In genomic region chr4:151939670-151940069, GRCh38 we compare ENCODE assay signal across 19 cellular contexts.
DNase-seq lines count a peak whose midpoint lies in the region; ATAC-seq, FAIRE-seq and TF ChIP-seq lines count a peak whose summit lies in the region.
"Had no signal": no experiment of that assay in that cellular context is flagged by ENCODE, and none has a peak within 500 bp of the region (broad histone marks: within the 10 kb centered on the region; RNA-seq: fewer than 3 reads in every experiment).

No MANE protein-coding gene starts in this region.

- H3K36me3 ChIP-seq in heart left ventricle (no peaks in the 10 kb centered on the region), left ventricle myocardium inferior (no peaks in the 10 kb centered on the region), KOPT-K1 (ENCODE audit: insufficient read depth, low read length) (no peaks in the 10 kb centered on the region)
- H3K36me3 ChIP-seq: BLaER1, HAP-1 had no signal

- TF ChIP-seq POLR2A in heart left ventricle (IDR thresholded peaks at IDR 0.05), result no peak

- ATAC-seq in heart left ventricle (peak in 3 of 4 donors; percentile 63 to 88 (median 64)), GM21360 (IDR thresholded peaks at IDR 0.05; ENCODE audit: unreplicated experiment) (no peak)

- 51 to 63% (median 61%) methylated on average over 3 of the region's 3 CpGs for WGBS in heart left ventricle, 4 donors

- DNase-seq in heart left ventricle (peak in 3 of 5 donors; percentile 17 to 39 (median 36)), left ventricle myocardium inferior (no peak), GM18507 (ENCODE audit: extremely low spot score, insufficient read length, low read depth) (no peak), NCI-H187 (lab: John Stamatoyannopoulos, UW) (no peak), SKM-1 (lab: John Stamatoyannopoulos, UW; ENCODE audit: unreplicated experiment) (no peak)
- DNase-seq: Caco-2, DMS153, EL, GF-D8, GM23248, HFFc6 had no signal

- peak; percentile 12 for FAIRE-seq in GM18507 (lab: Jason Lieb, UNC)
- FAIRE-seq: A204.1, GM12891 had no signal

- H3K27me3 ChIP-seq in heart left ventricle (no peaks in the 10 kb centered on the region), left ventricle myocardium inferior (ENCODE audit: low read depth) (no peaks in the 10 kb centered on the region)
- H3K27me3 ChIP-seq: BLaER1 had no signal

- peaks cover 0 to 3% (median 0%) of the 10 kb centered on the region in 12 donors for H3K4me1 ChIP-seq in heart left ventricle
- H3K4me1 ChIP-seq in left ventricle myocardium inferior, result peaks cover 6% of the 10 kb centered on the region
- H3K4me1 ChIP-seq: BLaER1, Caco-2, HAP-1 had no signal

- H3K9me3 ChIP-seq in heart left ventricle (no peaks in the 10 kb centered on the region), left ventricle myocardium inferior (replicated peaks) (no peaks in the 10 kb centered on the region), KOPT-K1 (ENCODE audit: insufficient read depth, low read length, poor library complexity, severe bottlenecking) (peaks cover 20% of the 10 kb centered on the region)
- H3K9me3 ChIP-seq: HAP-1 had no signal

- H3K4me3 ChIP-seq in heart left ventricle (no peak overlapping the region), left ventricle myocardium inferior (no peak overlapping the region)
- H3K4me3 ChIP-seq: BLaER1, GM23248, HAP-1 had no signal

- H3K27ac ChIP-seq in heart left ventricle, result no peak overlapping the region
- H3K27ac ChIP-seq in left ventricle myocardium inferior (replicated peaks), result no peak overlapping the region
- peak overlapping the region; percentile 55 for H3K27ac ChIP-seq in KOPT-K1 (ENCODE audit: low read depth, low read length, poor library complexity, severe bottlenecking)
- H3K27ac ChIP-seq: 22Rv1, BLaER1, C4-2B, GM23248 had no signal

- intact Hi-C loops in heart left ventricle (cut with DNase I), result loop anchor here in 1 of 10 donors (10.0 kb wide), 1 partner anchor 375 kb away; no protein-coding TSS in a partner anchor
- intact Hi-C loops in left ventricle myocardium inferior (cut with micrococcal nuclease), result no loop called here

- TF ChIP-seq CTCF in heart left ventricle (IDR thresholded peaks at IDR 0.05), result no peak
- no peak for TF ChIP-seq CTCF in left ventricle myocardium inferior (IDR thresholded peaks at IDR 0.05; ENCODE audit: borderline replicate concordance)

Comparison
In these comparisons a context has a peak if more than half of its experiments do, and no peak if none do; other contexts are left out.
1. DNase-seq: peak in heart left ventricle (3 of 5); none in left ventricle myocardium inferior (single experiment), GM18507 (single experiment), NCI-H187 (0 of 2) and SKM-1 (single experiment).